ENCODE assay signal across 8 cellular contexts in the genomic region with DNA sequence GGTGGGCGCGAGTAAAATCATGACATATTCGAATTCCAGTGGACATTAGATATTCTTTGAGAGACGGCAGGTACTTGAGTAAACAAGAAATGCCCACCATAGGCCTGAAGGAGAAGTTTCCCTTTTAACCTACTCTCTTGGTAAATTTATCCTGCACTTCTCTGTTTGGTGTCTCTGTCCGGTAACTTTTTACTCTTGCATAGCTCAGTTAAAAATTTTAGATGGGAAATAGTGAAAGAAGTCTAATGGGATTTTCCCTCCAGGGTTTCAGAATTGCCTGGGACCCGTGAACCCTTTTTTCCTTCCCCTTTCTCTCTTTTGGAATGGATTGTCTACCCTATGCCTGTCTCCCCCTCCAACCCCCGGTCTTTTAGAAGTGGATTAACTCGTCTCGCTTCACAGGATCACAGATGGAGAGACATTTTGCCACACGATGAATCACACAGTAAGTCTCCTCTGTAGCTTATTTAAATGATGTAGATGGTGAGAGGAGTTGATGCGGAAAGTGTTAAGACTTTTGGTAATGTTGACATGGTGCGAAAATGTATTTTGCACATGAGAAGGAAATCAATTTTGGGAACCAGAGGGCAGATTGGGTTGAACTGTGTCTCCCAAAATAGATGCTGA.
DNase-seq lines count a peak whose midpoint lies in the region; ATAC-seq and TF ChIP-seq lines count a peak whose summit lies in the region.

No MANE protein-coding gene starts in this region.

- H3K27ac Mint-ChIP-seq in stimulated activated effector memory CD8-positive, alpha-beta T cell treated with anti-CD3 and anti-CD28 coated beads, Interleukin-12 subunit alpha, Interleukin-12 subunit beta, amount 100 ng/mL, for 72 hours = peak overlapping the region; percentile 81

- peaks cover 24% of the 10 kb centered on the region for H3K4me1 Mint-ChIP-seq in stimulated activated effector memory CD8-positive, alpha-beta T cell treated with anti-CD3 and anti-CD28 coated beads, Interleukin-12 subunit alpha, Interleukin-12 subunit beta, amount 100 ng/mL, for 72 hours

- H3K4me1 ChIP-seq in iPS-15b (ENCODE audit: control insufficient read depth, insufficient read depth, low read length) = no peaks in the 10 kb centered on the region

- ATAC-seq in GM18870 (IDR thresholded peaks at IDR 0.05; ENCODE audit: unreplicated experiment) (peak; percentile 23), HG03342 (IDR thresholded peaks at IDR 0.05; ENCODE audit: unreplicated experiment) (peak; percentile 5), HG02759 (IDR thresholded peaks at IDR 0.05; ENCODE audit: unreplicated experiment) (no peak)
- no peak for ATAC-seq in stimulated activated effector memory CD8-positive, alpha-beta T cell treated with anti-CD3 and anti-CD28 coated beads, Interleukin-12 subunit alpha, Interleukin-12 subunit beta, amount 100 ng/mL, for 72 hours

- H3K27me3 ChIP-seq in WERI-Rb-1 (ENCODE audit: insufficient read depth, low read depth, severe bottlenecking) (no peaks in the 10 kb centered on the region), iPS-15b (ENCODE audit: control insufficient read depth, insufficient read depth, low read length) (no peaks in the 10 kb centered on the region)

- TF ChIP-seq CTCF in WERI-Rb-1 (IDR thresholded peaks at IDR 0.05; ENCODE audit: low read depth, low read length) = no peak

- no peak overlapping the region for H3K9ac ChIP-seq in iPS-15b (ENCODE audit: low read depth, low read length)

- DNase-seq in Ammon's horn (ENCODE audit: low spot score) (peak; percentile 63), WERI-Rb-1 (peak; percentile 74)
- no peak for DNase-seq in stimulated activated effector memory CD8-positive, alpha-beta T cell treated with anti-CD3 and anti-CD28 coated beads, Interleukin-12 subunit alpha, Interleukin-12 subunit beta, amount 100 ng/mL, for 72 hours (ENCODE audit: low spot score in 2 of 2)
- DNase-seq in activated CD4-positive, alpha-beta T cell treated with anti-CD3 and anti-CD28 coated beads for 48 hours = no peak

- peak overlapping the region; percentile 85 for H3K4me3 Mint-ChIP-seq in stimulated activated effector memory CD8-positive, alpha-beta T cell treated with anti-CD3 and anti-CD28 coated beads, Interleukin-12 subunit alpha, Interleukin-12 subunit beta, amount 100 ng/mL, for 72 hours

- H3K4me3 ChIP-seq in WERI-Rb-1 (ENCODE audit: low read depth, low read length) = peak overlapping the region; percentile 80
- peak overlapping the region; percentile 20 for H3K4me3 ChIP-seq in iPS-15b (ENCODE audit: low read depth, low read length)

- peaks cover 16% of the 10 kb centered on the region for H3K36me3 Mint-ChIP-seq in stimulated activated effector memory CD8-positive, alpha-beta T cell treated with anti-CD3 and anti-CD28 coated beads, Interleukin-12 subunit alpha, Interleukin-12 subunit beta, amount 100 ng/mL, for 72 hours

- peak overlapping the region; percentile 78 for H3K27ac ChIP-seq in WERI-Rb-1

- peaks cover 4% of the 10 kb centered on the region for H3K36me3 ChIP-seq in WERI-Rb-1
- no peaks in the 10 kb centered on the region for H3K36me3 ChIP-seq in iPS-15b (ENCODE audit: control insufficient read depth, insufficient read depth, low read length)

- H3K9me3 Mint-ChIP-seq in stimulated activated effector memory CD8-positive, alpha-beta T cell treated with anti-CD3 and anti-CD28 coated beads, Interleukin-12 subunit alpha, Interleukin-12 subunit beta, amount 100 ng/mL, for 72 hours = no peaks in the 10 kb centered on the region

- no peaks in the 10 kb centered on the region for H3K9me3 ChIP-seq in WERI-Rb-1 (ENCODE audit: severe bottlenecking)
- no peaks in the 10 kb centered on the region for H3K9me3 ChIP-seq in iPS-15b (ENCODE audit: control insufficient read depth, insufficient read depth, low read length)

Comparison
In these comparisons a context has a peak if more than half of its experiments do, and no peak if none do; other contexts are left out.
1. DNase-seq: peak in Ammon's horn (single experiment) and WERI-Rb-1 (single experiment); none in stimulated activated effector memory CD8-positive, alpha-beta T cell treated with anti-CD3 and anti-CD28 coated beads, Interleukin-12 subunit alpha, Interleukin-12 subunit beta, amount 100 ng/mL, for 72 hours (0 of 2) and activated CD4-positive, alpha-beta T cell treated with anti-CD3 and anti-CD28 coated beads for 48 hours (single experiment).
2. ATAC-seq: peak in GM18870 (single experiment) and HG03342 (single experiment); none in stimulated activated effector memory CD8-positive, alpha-beta T cell treated with anti-CD3 and anti-CD28 coated beads, Interleukin-12 subunit alpha, Interleukin-12 subunit beta, amount 100 ng/mL, for 72 hours (single experiment) and HG02759 (single experiment).